Comparison of ENCODE assay signal across 8 cellular contexts in genomic region chr18:7946724-7947377, GRCh38.
A peak's percentile ranks its signal among the peaks of the same experiment; 100 is the strongest.
DNase-seq lines count a peak whose midpoint lies in the region; ATAC-seq and TF ChIP-seq lines count a peak whose summit lies in the region.

No MANE protein-coding gene starts in this region.

- H2AFZ ChIP-seq in parathyroid adenoma, result peak overlapping the region; percentile 64

- no peak overlapping the region for H3K4me3 Mint-ChIP-seq in activated naive CD8-positive, alpha-beta T cell treated with anti-CD3 and anti-CD28 coated beads for 36 hours

- no peak overlapping the region for H3K9ac ChIP-seq in parathyroid adenoma

- intact Hi-C loops in Right ventricle myocardium inferior (cut with DNase I), result loop anchor here (10.0 kb wide), 1 partner anchor 372 kb away; no protein-coding TSS in a partner anchor

- peak overlapping the region; percentile 14 for H3K4me3 ChIP-seq in cardiac muscle cell
- H3K4me3 ChIP-seq in foreskin fibroblast (ENCODE audit: low read depth in 1 of 2, low read length in 2 of 2), result peak overlapping the region; percentile 32 to 35
- no peak overlapping the region for H3K4me3 ChIP-seq in parathyroid adenoma (ENCODE audit: low read depth, low read length)

- H3K27ac Mint-ChIP-seq in activated naive CD8-positive, alpha-beta T cell treated with anti-CD3 and anti-CD28 coated beads for 36 hours, result no peak overlapping the region

- H3K4me1 ChIP-seq in cardiac muscle cell (ENCODE audit: low read depth) (peaks cover 6% of the 10 kb centered on the region), parathyroid adenoma (peaks cover 8% of the 10 kb centered on the region)

- H3K36me3 ChIP-seq in cardiac muscle cell (no peaks in the 10 kb centered on the region), parathyroid adenoma (ENCODE audit: control insufficient read depth, insufficient read depth, low read length) (no peaks in the 10 kb centered on the region)

- H3K27me3 Mint-ChIP-seq in activated naive CD8-positive, alpha-beta T cell treated with anti-CD3 and anti-CD28 coated beads for 36 hours, result no peaks in the 10 kb centered on the region

- H3K9me3 Mint-ChIP-seq in activated naive CD8-positive, alpha-beta T cell treated with anti-CD3 and anti-CD28 coated beads for 36 hours, result no peaks in the 10 kb centered on the region

- no peaks in the 10 kb centered on the region for H3K36me3 Mint-ChIP-seq in activated naive CD8-positive, alpha-beta T cell treated with anti-CD3 and anti-CD28 coated beads for 36 hours

- H3K4me1 Mint-ChIP-seq in activated naive CD8-positive, alpha-beta T cell treated with anti-CD3 and anti-CD28 coated beads for 36 hours, result no peaks in the 10 kb centered on the region

- H3K27ac ChIP-seq in cardiac muscle cell (peak overlapping the region; percentile 14), parathyroid adenoma (no peak overlapping the region)

- H3K4me2 ChIP-seq in parathyroid adenoma (ENCODE audit: low read length), result peak overlapping the region; percentile 18

- H3K27me3 ChIP-seq in cardiac muscle cell (no peaks in the 10 kb centered on the region), parathyroid adenoma (ENCODE audit: control insufficient read depth, insufficient read depth, low read length) (no peaks in the 10 kb centered on the region)

- H3K79me2 ChIP-seq in parathyroid adenoma, result peaks cover 2% of the 10 kb centered on the region

- no peak for ATAC-seq in Right ventricle myocardium inferior
- ATAC-seq in HG03175 (IDR thresholded peaks at IDR 0.05; ENCODE audit: unreplicated experiment), result no peak
- no peak for ATAC-seq in GM18909 (IDR thresholded peaks at IDR 0.05; ENCODE audit: poor library complexity, unreplicated experiment)

- TF ChIP-seq CTCF in cardiac muscle cell (IDR thresholded peaks at IDR 0.05; ENCODE audit: low read depth, low read length) (no peak), foreskin fibroblast (IDR thresholded peaks at IDR 0.05; ENCODE audit: low read depth, low read length) (no peak), parathyroid adenoma (IDR thresholded peaks at IDR 0.05) (no peak)

- H3K9me3 ChIP-seq in cardiac muscle cell (ENCODE audit: low read depth) (no peaks in the 10 kb centered on the region), parathyroid adenoma (ENCODE audit: control insufficient read depth, low read length) (no peaks in the 10 kb centered on the region)

- DNase-seq in cardiac muscle cell (ENCODE audit: low read depth in 1 of 2, low spot score in 1 of 2), result peak; percentile 42 to 91
- no peak for DNase-seq in Right ventricle myocardium inferior (ENCODE audit: missing footprints)
- peak in 3 of 5 donors; percentile 10 to 19 (median 17) for DNase-seq in T-helper 1 cell
- DNase-seq in foreskin fibroblast, result peak; percentile 79 to 90
- DNase-seq in activated naive CD8-positive, alpha-beta T cell treated with anti-CD3 and anti-CD28 coated beads for 36 hours, result no peak

Comparison
In these comparisons a context has a peak if more than half of its experiments do, and no peak if none do; other contexts are left out.
1. DNase-seq: peak in cardiac muscle cell (2 of 2), T-helper 1 cell (3 of 5) and foreskin fibroblast (2 of 2); none in Right ventricle myocardium inferior (single experiment) and activated naive CD8-positive, alpha-beta T cell treated with anti-CD3 and anti-CD28 coated beads for 36 hours (single experiment).